ENCODE assay signal across 24 cellular contexts in genomic region chr2:133412637-133413164, GRCh38.
DNase-seq lines count a peak whose midpoint lies in the region; ATAC-seq, FAIRE-seq and TF ChIP-seq lines count a peak whose summit lies in the region.
"Had no signal": no experiment of that assay in that cellular context is flagged by ENCODE, and none has a peak within 500 bp of the region (broad histone marks: within the 10 kb centered on the region; RNA-seq: fewer than 3 reads in every experiment).

No MANE protein-coding gene starts in this region.

- CTCF ChIA-PET in A549 (lab: Yijun Ruan, JAX) (interaction anchor here (1.0 to 1.6 kb wide), 2 partner anchors 9 to 433 kb away, joined by 3 to 4 read pairs; no protein-coding TSS in a partner anchor), PC-3 (lab: Charles Lee) (no interaction called here)

- H3K4me1 ChIP-seq in A549 = peaks cover 47% of the 10 kb centered on the region
- H3K4me1 ChIP-seq in PC-3 (ENCODE audit: insufficient read depth, low read length) = peaks cover 13% of the 10 kb centered on the region
- no peaks in the 10 kb centered on the region for H3K4me1 ChIP-seq in left lung
- H3K4me1 ChIP-seq: BE2C; BLaER1 treated with 17β-estradiol and CSF1 and Interleukin-3, amounts not matched to agents 10 nM and 100 nM had no signal

- H3K4me2 ChIP-seq in A549 = peak overlapping the region; percentile 65
- H3K4me2 ChIP-seq in PC-3 (ENCODE audit: low read length) = no peak overlapping the region
- H3K4me2 ChIP-seq: BLaER1 treated with 17β-estradiol and CSF1 and Interleukin-3, amounts not matched to agents 10 nM and 100 nM had no signal

- TF ChIP-seq EP300 in A549 (IDR thresholded peaks at IDR 0.05) = no peak

- no peak overlapping the region for H2AFZ ChIP-seq in PC-3 (ENCODE audit: low read length)

- no peaks in the 10 kb centered on the region for H4K20me1 ChIP-seq in PC-3 (ENCODE audit: low read length)
- H4K20me1 ChIP-seq: BLaER1 treated with 17β-estradiol and CSF1 and Interleukin-3, amounts not matched to agents 10 nM and 100 nM had no signal

- no TSS peak for BruUV-seq in PC-3 (replicated peaks; lab: Mats Ljungman, UMichigan)

- H3F3A ChIP-seq in PC-3 (ENCODE audit: low read length, unreplicated experiment) = no peaks in the 10 kb centered on the region

- no peaks in the 10 kb centered on the region for H3K9me2 ChIP-seq in PC-3 (replicated peaks; ENCODE audit: low read length)

- no peak overlapping the region for H3K9ac ChIP-seq in PC-3 (ENCODE audit: low read length)
- H3K9ac ChIP-seq: BLaER1 treated with 17β-estradiol and CSF1 and Interleukin-3, amounts not matched to agents 10 nM and 100 nM had no signal

- FAIRE-seq in A549 (lab: Jason Lieb, UNC) = no peak
- FAIRE-seq: A204.1, D721Med, GM12878, H54 had no signal

- TF ChIP-seq CTCF in A549 (IDR thresholded peaks at IDR 0.05) (no peak), PC-3 (conservative IDR thresholded peaks at IDR 0.05; ENCODE audit: low read depth, low read length) (no peak), left lung (IDR thresholded peaks at IDR 0.05) (no peak)

- TF ChIP-seq POLR2A in A549 (IDR thresholded peaks at IDR 0.05; ENCODE audit: low read length) = no peak

- ATAC-seq in A549 = peak in 1 of 2 experiments; percentile 46; a peak in 2 of 6 replicates
- peak; percentile 42 for ATAC-seq in PC-3
- peak; percentile 72 for ATAC-seq in left lung
- ATAC-seq in GM18868 (IDR thresholded peaks at IDR 0.05; ENCODE audit: unreplicated experiment) = no peak
- ATAC-seq: GM12878 had no signal

- POLR2A ChIA-PET in A549 (lab: Yijun Ruan, JAX) (no interaction called here), PC-3 (lab: Charles Lee; ENCODE audit: unreplicated experiment) (interaction anchor here (0.5 kb wide), 1 partner anchor 78 kb away, joined by 3 read pairs; no protein-coding TSS in a partner anchor)

- H3K79me2 ChIP-seq in PC-3 (ENCODE audit: low read length) = no peaks in the 10 kb centered on the region

- H3K27ac ChIP-seq in A549 (peak overlapping the region; percentile 53 to 66), PC-3 (ENCODE audit: low read length) (no peak overlapping the region), left lung (no peak overlapping the region)
- H3K27ac ChIP-seq: 22Rv1; BLaER1 treated with 17β-estradiol and CSF1 and Interleukin-3, amounts not matched to agents 10 nM and 100 nM had no signal

- no peak overlapping the region for H3K4me3 ChIP-seq in A549
- no peak overlapping the region for H3K4me3 ChIP-seq in PC-3 (ENCODE audit: low read length)
- no peak overlapping the region for H3K4me3 ChIP-seq in left lung
- H3K4me3 ChIP-seq: BLaER1 treated with 17β-estradiol and CSF1 and Interleukin-3, amounts not matched to agents 10 nM and 100 nM; GM12878; HAP-1 had no signal

- intact Hi-C loops in PC-3 (cut with micrococcal nuclease) = no loop called here
- intact Hi-C loops in left lung (cut with DNase I) = no loop called here

- H3K9me3 ChIP-seq in A549 (no peaks in the 10 kb centered on the region), PC-3 (ENCODE audit: low read length) (no peaks in the 10 kb centered on the region), left lung (no peaks in the 10 kb centered on the region)
- H3K9me3 ChIP-seq: BE2C; BLaER1 treated with 17β-estradiol and CSF1 and Interleukin-3, amounts not matched to agents 10 nM and 100 nM; HAP-1 had no signal

- no peak; a peak in 2 of 5 replicates for TF ChIP-seq RAD21 in A549 (conservative IDR thresholded peaks at IDR 0.05 in 1 of 2, IDR thresholded peaks at IDR 0.05 in 1 of 2)

- H3K27me3 ChIP-seq in PC-3 (ENCODE audit: low read length) (no peaks in the 10 kb centered on the region), left lung (no peaks in the 10 kb centered on the region)
- H3K27me3 ChIP-seq: BE2C; BLaER1 treated with 17β-estradiol and CSF1 and Interleukin-3, amounts not matched to agents 10 nM and 100 nM had no signal

- H3K36me3 ChIP-seq in PC-3 (ENCODE audit: low read depth, low read length) (no peaks in the 10 kb centered on the region), left lung (no peaks in the 10 kb centered on the region)
- H3K36me3 ChIP-seq: BE2C; BLaER1 treated with 17β-estradiol and CSF1 and Interleukin-3, amounts not matched to agents 10 nM and 100 nM; HAP-1 had no signal

- peak in 1 of 2 experiments; percentile 17 for DNase-seq in A549 (ENCODE audit: low read depth in 1 of 2, low spot score in 1 of 2)
- DNase-seq in PC-3 = peak; percentile 34
- no peak for DNase-seq in left lung
- no peak for DNase-seq in SW 1271 (lab: John Stamatoyannopoulos, UW)
- DNase-seq in mucosa of gallbladder (ENCODE audit: low spot score) = no peak
- DNase-seq: ACHN; AML-193; BE2C; CD4-positive, alpha-beta T cell; CD8-positive, alpha-beta memory T cell; DMS 273 treated with DMSO at 0.1 percent for 48 hours; DMS79; EL; GDM1; GOT3; HFFc6 had no signal

TF ChIP-seq in A549, 52 proteins besides CTCF, POLR2A, EP300 and RAD21 (continues in another document):
- TF ChIP-seq ZC3H11A (IDR thresholded peaks at IDR 0.05) = no peak
- no peak for TF ChIP-seq CBX8 (IDR thresholded peaks at IDR 0.05)
- no peak for TF ChIP-seq CBX2 (IDR thresholded peaks at IDR 0.05; ENCODE audit: borderline replicate concordance, low read depth)
- TF ChIP-seq ATOH8 (CRISPR knock-in tag; IDR thresholded peaks at IDR 0.05; ENCODE audit: low read depth) = no peak
- TF ChIP-seq GATA3 (IDR thresholded peaks at IDR 0.05; ENCODE audit: borderline replicate concordance) = no peak
- TF ChIP-seq JUN (IDR thresholded peaks at IDR 0.05) = peak in 1 of 2 experiments; percentile 54; a peak in 1 of 5 replicates
- TF ChIP-seq CHD2 (IDR thresholded peaks at IDR 0.05; ENCODE audit: low read length, partially characterized antibody) = no peak
- no peak for TF ChIP-seq TP53 (CRISPR knock-in tag; IDR thresholded peaks at IDR 0.05)
- TF ChIP-seq HMGXB4 (CRISPR knock-in tag; IDR thresholded peaks at IDR 0.05; ENCODE audit: borderline replicate concordance) = no peak
- TF ChIP-seq KDM5A (IDR thresholded peaks at IDR 0.05) = no peak
- no peak for TF ChIP-seq ESRRA (IDR thresholded peaks at IDR 0.05; ENCODE audit: borderline replicate concordance, low read length)
- no peak for TF ChIP-seq HOXA7 (CRISPR knock-in tag; IDR thresholded peaks at IDR 0.05)
- TF ChIP-seq FOSL2 (IDR thresholded peaks at IDR 0.05) = peak; percentile 58; the same call in 1 of the 2 replicates
- TF ChIP-seq FOSL2 (CRISPR knock-in tag; IDR thresholded peaks at IDR 0.05) = peak; percentile 33; the same call in 1 of the 2 replicates
- no peak for TF ChIP-seq NFE2L2 (conservative IDR thresholded peaks at IDR 0.05; ENCODE audit: low read length)
- TF ChIP-seq JUNB (IDR thresholded peaks at IDR 0.05) = peak; percentile 69
- TF ChIP-seq USF2 (IDR thresholded peaks at IDR 0.05) = no peak
- TF ChIP-seq CHD4 (IDR thresholded peaks at IDR 0.05; ENCODE audit: borderline replicate concordance) = no peak
- TF ChIP-seq CEBPB (IDR thresholded peaks at IDR 0.05) = peak; percentile 23 to 34; a peak in 2 of 4 replicates
- TF ChIP-seq ZSCAN20 (CRISPR knock-in tag; IDR thresholded peaks at IDR 0.05) = no peak
- TF ChIP-seq RCOR1 (IDR thresholded peaks at IDR 0.05; ENCODE audit: low read depth, low read length) = no peak
- TF ChIP-seq BCL3 (IDR thresholded peaks at IDR 0.05) = no peak
- TF ChIP-seq ZNF302 (CRISPR knock-in tag; IDR thresholded peaks at IDR 0.05) = no peak
- TF ChIP-seq NR3C1 (IDR thresholded peaks at IDR 0.05) = no peak
- no peak for TF ChIP-seq POLR2AphosphoS2 (conservative IDR thresholded peaks at IDR 0.05; ENCODE audit: low read length)
- TF ChIP-seq ZFP36 (IDR thresholded peaks at IDR 0.05; ENCODE audit: borderline replicate concordance, partially characterized antibody) = no peak
- no peak for TF ChIP-seq PHF8 (IDR thresholded peaks at IDR 0.05; ENCODE audit: borderline replicate concordance, low read depth)
- no peak for TF ChIP-seq KDM1A (IDR thresholded peaks at IDR 0.05; ENCODE audit: low read depth)

Comparison
In these comparisons a context has a peak if more than half of its experiments do, and no peak if none do; other contexts are left out.
1. H3K27ac ChIP-seq: peak in A549 (2 of 2); none in PC-3 (single experiment) and left lung (0 of 2).